ENCODE assay signal across 9 cellular contexts in the genomic region with DNA sequence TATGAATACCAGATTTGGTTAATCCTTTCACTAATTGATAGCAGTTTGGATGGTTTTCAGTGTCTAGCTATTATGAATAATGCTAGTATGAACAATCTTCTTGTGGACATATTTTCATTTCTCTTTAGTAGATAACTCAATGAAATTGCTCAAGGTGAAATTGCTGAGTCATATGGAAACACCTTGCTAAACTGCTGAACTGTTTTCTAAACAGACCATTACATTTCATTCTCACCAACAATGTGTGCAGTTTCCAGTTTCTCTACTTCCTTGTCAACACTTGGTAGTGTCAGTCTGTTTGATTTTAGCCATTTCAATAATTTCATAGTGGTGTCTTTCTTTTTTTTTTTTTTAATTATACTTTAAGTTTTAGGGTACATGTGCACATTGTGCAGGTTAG.
"Had no signal": no experiment of that assay in that cellular context is flagged by ENCODE, and none has a peak within 500 bp of the region (broad histone marks: within the 10 kb centered on the region; RNA-seq: fewer than 3 reads in every experiment).

No MANE protein-coding gene starts in this region.

- H3K27ac ChIP-seq: GM23248, KMS-11 had no signal

- H3K9ac ChIP-seq: GM23248, KMS-11 had no signal

- H3K4me3 Mint-ChIP-seq: H9 had no signal

- FAIRE-seq: H54, HTR-8/SVneo had no signal

- H3K4me3 ChIP-seq: GM23248 had no signal

- DNase-seq: GM23248, GOT3, H9, HCEC 1CT, Karpas-422, KBM-7 had no signal

- H3K4me2 ChIP-seq: KMS-11 had no signal

- H3K27ac Mint-ChIP-seq: H9 had no signal

- H2AFZ ChIP-seq: GM23248 had no signal
